ENCODE assay signal across 10 cellular contexts in the genomic region with DNA sequence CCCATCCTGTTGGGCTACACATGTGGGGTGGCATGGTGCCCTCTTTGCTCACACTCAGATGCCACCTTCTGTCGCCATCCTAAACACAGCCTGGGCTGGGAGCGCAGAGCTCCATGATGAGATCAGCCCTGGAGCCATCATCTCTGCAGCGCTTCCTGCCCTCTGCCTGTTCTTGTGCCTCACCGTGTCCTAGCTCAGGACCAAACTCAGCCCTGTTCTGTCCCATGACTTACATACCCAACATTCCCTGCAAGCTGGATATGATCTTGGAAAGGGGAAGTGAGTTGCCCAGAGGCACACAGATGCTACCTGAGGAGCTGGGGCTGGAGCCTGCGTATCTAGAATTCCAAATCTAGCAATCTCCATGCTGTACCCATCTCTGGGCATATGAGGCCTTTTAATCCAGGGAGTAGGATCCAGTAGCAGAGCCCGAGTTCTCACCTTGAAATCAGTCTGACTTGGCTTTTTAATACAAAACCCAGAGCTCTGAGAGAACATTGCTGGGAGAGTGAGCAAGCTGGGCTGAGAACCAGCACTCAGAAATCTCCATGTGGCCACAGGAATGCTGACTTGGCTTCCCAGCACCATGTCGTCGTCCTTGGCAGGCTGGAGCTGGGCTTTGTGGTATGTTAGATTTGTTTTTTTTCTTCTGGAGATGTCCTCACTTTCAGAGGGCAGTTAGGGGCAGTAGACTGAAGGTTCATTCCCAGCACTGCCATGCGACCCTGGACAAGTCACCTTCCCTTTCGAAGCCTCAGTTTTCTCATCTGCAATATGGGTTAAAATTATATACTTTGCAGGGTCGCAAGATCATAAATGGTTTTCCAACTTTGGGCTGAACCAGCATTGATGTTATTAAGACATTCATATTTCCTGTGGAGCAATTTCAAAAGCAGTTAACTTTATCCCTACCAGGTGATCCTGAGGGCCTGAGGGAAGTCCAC. TPM values are rescaled to one million over a fixed set of nuclear protein-coding genes. Genes with fewer than 3 reads are reported as not detected.
A peak's percentile ranks its signal among the peaks of the same experiment; 100 is the strongest.
DNase-seq lines count a peak whose midpoint lies in the region; ATAC-seq, FAIRE-seq and TF ChIP-seq lines count a peak whose summit lies in the region.
"Had no signal": no experiment of that assay in that cellular context is flagged by ENCODE, and none has a peak within 500 bp of the region (broad histone marks: within the 10 kb centered on the region; RNA-seq: fewer than 3 reads in every experiment).

No MANE protein-coding gene starts in this region.

- no peak overlapping the region for H3K23ac ChIP-seq in mesenchymal stem cell (ENCODE audit: low read length in 2 of 2)

- H3K27ac ChIP-seq in coronary artery (peak overlapping the region in 1 of 2 donors; percentile 45), mesenchymal stem cell (ENCODE audit: low read length, poor library complexity, severe bottlenecking) (peak overlapping the region; percentile 77)

- H2AFZ ChIP-seq in mesenchymal stem cell (ENCODE audit: low read depth, low read length) = no peak overlapping the region

- no peak overlapping the region for H2BK15ac ChIP-seq in mesenchymal stem cell (ENCODE audit: low read depth, poor library complexity, severe bottlenecking)

- no peak overlapping the region for H2BK5ac ChIP-seq in mesenchymal stem cell (ENCODE audit: low read depth, low read length, poor library complexity, severe bottlenecking)

- DNase-seq in LHCN-M2 (ENCODE audit: low read depth) (peak; percentile 92), coronary artery (ENCODE audit: low spot score) (peak; percentile 79), mesenchymal stem cell (peak; percentile 94), urothelium cell line (ENCODE audit: low spot score) (peak; percentile 85), NCI-H187 treated with DMSO at 0.1 percent for 48 hours (lab: John Stamatoyannopoulos, UW) (no peak), hippocampal formation (lab: John Stamatoyannopoulos, UW) (no peak)
- DNase-seq: NCI-H1694 treated with DMSO at 0.1 percent for 48 hours had no signal

- no peak overlapping the region for H2BK120ac ChIP-seq in mesenchymal stem cell (ENCODE audit: low read depth, low read length)

- no peak overlapping the region for H3K4ac ChIP-seq in mesenchymal stem cell (ENCODE audit: low read depth in 1 of 2, low read length in 2 of 2)

- H4K91ac ChIP-seq in mesenchymal stem cell (ENCODE audit: low read length) = peak overlapping the region; percentile 52

- peak overlapping the region in 1 of 2 experiments; percentile 63 for H3K14ac ChIP-seq in mesenchymal stem cell (ENCODE audit: low read length in 2 of 2)

- peaks cover 40% of the 10 kb centered on the region for H3K4me1 ChIP-seq in mesenchymal stem cell (ENCODE audit: control insufficient read depth, insufficient read depth, low read depth, low read length)

- ATAC-seq in GM18867 (IDR thresholded peaks at IDR 0.05; ENCODE audit: unreplicated experiment) = no peak
- ATAC-seq: activated T-helper 17 cell treated with anti-CD3 and anti-CD28 coated beads, Interleukin-2, amount 50 U/mL, for 72 hours had no signal

- H3K9ac ChIP-seq in mesenchymal stem cell (ENCODE audit: low read length) = peak overlapping the region; percentile 56

- TF ChIP-seq CTCF in coronary artery (IDR thresholded peaks at IDR 0.05) = no peak

- no peaks in the 10 kb centered on the region for H3K79me1 ChIP-seq in mesenchymal stem cell (replicated peaks; ENCODE audit: low read length, poor library complexity, severe bottlenecking)

- 70% methylated on average over 8 of the region's 11 CpGs for WGBS in mesenchymal stem cell

- H2AK5ac ChIP-seq in mesenchymal stem cell (ENCODE audit: low read length, severe bottlenecking) = peak overlapping the region; percentile 73

- peak overlapping the region; percentile 10 for H4K8ac ChIP-seq in mesenchymal stem cell (ENCODE audit: low read length)

- no peak overlapping the region for H3K4me2 ChIP-seq in mesenchymal stem cell (ENCODE audit: low read length, poor library complexity, severe bottlenecking)

- no peak overlapping the region for H3K4me3 ChIP-seq in coronary artery
- peak overlapping the region in 1 of 2 experiments; percentile 79 for H3K4me3 ChIP-seq in mesenchymal stem cell (ENCODE audit: insufficient read depth in 1 of 2, low read depth in 1 of 2, low read length in 2 of 2)
- H3K4me3 ChIP-seq: skin epidermis had no signal

- H3K36me3 ChIP-seq in mesenchymal stem cell (ENCODE audit: control insufficient read depth in 1 of 2, insufficient read depth in 2 of 2, low read depth in 1 of 2, low read length in 2 of 2) = no peaks in the 10 kb centered on the region

- peak overlapping the region in 1 of 2 experiments; percentile 76 for H3K18ac ChIP-seq in mesenchymal stem cell (ENCODE audit: low read depth in 1 of 2, low read length in 2 of 2)

- H3K27me3 ChIP-seq in mesenchymal stem cell (ENCODE audit: control insufficient read depth in 1 of 2, insufficient read depth in 1 of 2, low read length in 2 of 2) = peaks cover 4 to 50% of the 10 kb centered on the region in 2 experiments

- H3K9me3 ChIP-seq in mesenchymal stem cell (ENCODE audit: control insufficient read depth, low read length) = no peaks in the 10 kb centered on the region

- no peak for FAIRE-seq in urothelium cell line (lab: Jason Lieb, UNC)

- peak overlapping the region; percentile 68 to 75 for H2BK12ac ChIP-seq in mesenchymal stem cell (ENCODE audit: low read length in 2 of 2)

RNA-seq across cellular contexts. Expression of a gene that starts 2.6 kb away (rescaled TPM):
- 128 and 138 TPM in 2 replicates for total RNA-seq in LHCN-M2 (2014; rRNA removed)
- 91.2 TPM for polyA plus RNA-seq in LHCN-M2 (2012)
- polyA plus RNA-seq in mesenchymal stem cell (2013, experiment 1 of 2) = 11.5 TPM
- polyA plus RNA-seq in mesenchymal stem cell (2013, experiment 2 of 2) = 11.6 TPM
- total RNA-seq: activated T-helper 17 cell treated with anti-CD3 and anti-CD28 coated beads, Interleukin-2, amount 50 U/mL, for 72 hours had no signal

Comparison
In these comparisons a context has a peak if more than half of its experiments do, and no peak if none do; other contexts are left out.
1. DNase-seq: peak in LHCN-M2 (single experiment), coronary artery (single experiment), mesenchymal stem cell (single experiment) and urothelium cell line (single experiment); none in NCI-H187 treated with DMSO at 0.1 percent for 48 hours (single experiment) and hippocampal formation (0 of 2).